Comparison of ENCODE assay signal across 8 cellular contexts in genomic region chr5:1608336-1608735, GRCh38.
DNase-seq lines count a peak whose midpoint lies in the region; ATAC-seq and TF ChIP-seq lines count a peak whose summit lies in the region.
"Not testable (repeated sequence)": the region's sequence is repeated elsewhere in the genome, so short reads cannot be mapped to it uniquely, and the experiment has no call there.

No MANE protein-coding gene starts in this region.

- not testable (repeated sequence) for H3K9me3 Mint-ChIP-seq in CD4-positive, alpha-beta memory T cell; HFFc6; T-cell; endodermal cell; stimulated activated naive CD8-positive, alpha-beta T cell treated with anti-CD3 and anti-CD28 coated beads, Interleukin-15, amount 100 ng/mL, for 72 hours

- 91 to 94% methylated on average over 8 to 10 of the region's 15 CpGs for WGBS in endodermal cell (ENCODE audit: insufficient coverage in 1 of 2, insufficient read length in 1 of 2), 2 experiments

- H3K4me1 ChIP-seq in CD4-positive, alpha-beta memory T cell (ENCODE audit: insufficient read depth, low read length): peaks cover 16% of the 10 kb centered on the region
- H3K4me1 ChIP-seq in endodermal cell (ENCODE audit: control insufficient read depth, insufficient read depth, low read length): not testable (repeated sequence)

- CTCF ChIA-PET in CD4-positive, alpha-beta memory T cell (lab: Charles Lee; ENCODE audit: partially characterized antibody); T-cell (lab: Charles Lee): not testable (repeated sequence)

- H3K4me3 Mint-ChIP-seq in CD4-positive, alpha-beta memory T cell: peak overlapping the region in 6 of 8 donors; percentile 39 to 72 (median 63)
- H3K4me3 Mint-ChIP-seq in HFFc6; endodermal cell; stimulated activated naive CD8-positive, alpha-beta T cell treated with anti-CD3 and anti-CD28 coated beads, Interleukin-15, amount 100 ng/mL, for 72 hours: not testable (repeated sequence)
- H3K4me3 Mint-ChIP-seq in T-cell: peak overlapping the region in 2 of 3 donors; percentile 17 to 57

- not testable (repeated sequence) for H3K9ac ChIP-seq in endodermal cell (ENCODE audit: extremely low read depth, low read length, poor library complexity, severe bottlenecking)

- not testable (repeated sequence) for H3K4me3 ChIP-seq in CD4-positive, alpha-beta memory T cell (ENCODE audit: low read length in 2 of 2); endodermal cell (ENCODE audit: low read length)

- H3K4me1 Mint-ChIP-seq in CD4-positive, alpha-beta memory T cell: peaks cover 16 to 21% (median 18%) of the 10 kb centered on the region in 4 donors
- H3K4me1 Mint-ChIP-seq in HFFc6 (ENCODE audit: low read depth); endodermal cell: not testable (repeated sequence)
- H3K4me1 Mint-ChIP-seq in T-cell: peaks cover 18 to 24% (median 23%) of the 10 kb centered on the region in 3 donors
- peaks cover 30% of the 10 kb centered on the region for H3K4me1 Mint-ChIP-seq in stimulated activated naive CD8-positive, alpha-beta T cell treated with anti-CD3 and anti-CD28 coated beads, Interleukin-15, amount 100 ng/mL, for 72 hours

- H3K27me3 ChIP-seq in CD4-positive, alpha-beta memory T cell (ENCODE audit: insufficient read depth, low read length); endodermal cell (ENCODE audit: control insufficient read depth, insufficient read depth, low read length, poor library complexity, severe bottlenecking): not testable (repeated sequence)

- TF ChIP-seq CTCF in HFFc6 (IDR thresholded peaks at IDR 0.05); endodermal cell (conservative IDR thresholded peaks at IDR 0.05): not testable (repeated sequence)

- DNase-seq in CD4-positive, alpha-beta memory T cell: peak; percentile 7 to 44 (median 32)
- DNase-seq in HFFc6 (peak; percentile 18), NCI-H226 (peak; percentile 93), T-cell (peak in 1 of 34 experiments; percentile 14), amniotic epithelial cell (ENCODE audit: low read depth) (peak; percentile 98), endodermal cell (peak; percentile 3), kidney glomerular epithelial cell (lab: John Stamatoyannopoulos, UW) (peak; percentile 51)
- not testable (repeated sequence) for DNase-seq in stimulated activated naive CD8-positive, alpha-beta T cell treated with anti-CD3 and anti-CD28 coated beads, Interleukin-15, amount 100 ng/mL, for 72 hours

- not testable (repeated sequence) for H3K36me3 ChIP-seq in CD4-positive, alpha-beta memory T cell (ENCODE audit: insufficient read depth, low read length); endodermal cell (ENCODE audit: control insufficient read depth, insufficient read depth, low read length)

- not testable (repeated sequence) for H3K27ac ChIP-seq in CD4-positive, alpha-beta memory T cell (ENCODE audit: low read depth, low read length); endodermal cell (ENCODE audit: low read depth, low read length)

- H3K36me3 Mint-ChIP-seq in CD4-positive, alpha-beta memory T cell: peaks cover 6 to 26% of the 10 kb centered on the region in 2 donors
- H3K36me3 Mint-ChIP-seq in HFFc6 (ENCODE audit: low read depth): not testable (repeated sequence)
- peaks cover 28% of the 10 kb centered on the region for H3K36me3 Mint-ChIP-seq in T-cell
- H3K36me3 Mint-ChIP-seq in endodermal cell (ENCODE audit: low read depth): peaks cover 22% of the 10 kb centered on the region

- H3K9me3 ChIP-seq in CD4-positive, alpha-beta memory T cell (ENCODE audit: control insufficient read depth in 1 of 2, low read length in 2 of 2); endodermal cell (ENCODE audit: control insufficient read depth, low read length): not testable (repeated sequence)

- not testable (repeated sequence) for H3K27ac Mint-ChIP-seq in CD4-positive, alpha-beta memory T cell; HFFc6; T-cell; endodermal cell; stimulated activated naive CD8-positive, alpha-beta T cell treated with anti-CD3 and anti-CD28 coated beads, Interleukin-15, amount 100 ng/mL, for 72 hours

- peak; percentile 63 to 88 (median 82) for ATAC-seq in T-cell (replicated peaks in 1 of 4)
- peak; percentile 86 for ATAC-seq in stimulated activated naive CD8-positive, alpha-beta T cell treated with anti-CD3 and anti-CD28 coated beads, Interleukin-15, amount 100 ng/mL, for 72 hours

- POLR2A ChIA-PET in CD4-positive, alpha-beta memory T cell (lab: Charles Lee; ENCODE audit: partially characterized antibody); T-cell (lab: Charles Lee): not testable (repeated sequence)

- not testable (repeated sequence) for H3K27me3 Mint-ChIP-seq in CD4-positive, alpha-beta memory T cell; HFFc6 (ENCODE audit: insufficient read depth); T-cell; endodermal cell (ENCODE audit: insufficient read depth); stimulated activated naive CD8-positive, alpha-beta T cell treated with anti-CD3 and anti-CD28 coated beads, Interleukin-15, amount 100 ng/mL, for 72 hours

- intact Hi-C loops in CD4-positive, alpha-beta memory T cell (cut with micrococcal nuclease): not testable (repeated sequence)
